ENCODE assay signal across 6 cellular contexts in genomic region chr3:170206164-170206762, GRCh38. TPM values are rescaled to one million over a fixed set of nuclear protein-coding genes. Genes with fewer than 3 reads are reported as not detected.
A peak's percentile ranks its signal among the peaks of the same experiment; 100 is the strongest.
DNase-seq lines count a peak whose midpoint lies in the region; ATAC-seq, FAIRE-seq and TF ChIP-seq lines count a peak whose summit lies in the region.
"Not testable (repeated sequence)": the region's sequence is repeated elsewhere in the genome, so short reads cannot be mapped to it uniquely, and the experiment has no call there.

No MANE protein-coding gene starts in this region.

- H3K4me2 ChIP-seq in GM12878 (ENCODE audit: control insufficient read depth, insufficient read depth); osteoblast (ENCODE audit: insufficient read depth, low read length): not testable (repeated sequence)

- CTCF ChIA-PET in GM12878 (lab: Yijun Ruan, JAX): not testable (repeated sequence)

- TF ChIP-seq RAD21 in GM12878 (IDR thresholded peaks at IDR 0.05; ENCODE audit: insufficient read depth, low read depth, low read length); liver (IDR thresholded peaks at IDR 0.05): not testable (repeated sequence)

- POLR2A ChIA-PET in GM12878 (lab: Charles Lee): not testable (repeated sequence)

- WGBS in GM12878 (ENCODE audit: insufficient coverage, insufficient replicate concordance, low lambda C conversion rate, missing lambda C conversion rate): 77% methylated on average over 11 of the region's 11 CpGs
- 89% methylated on average over 11 of the region's 11 CpGs for WGBS in liver

- H3K36me3 Mint-ChIP-seq in type B pancreatic cell: not testable (repeated sequence)

- TF ChIP-seq CTCF in GM12878 (IDR thresholded peaks at IDR 0.05 in 2 of 3, conservative IDR thresholded peaks at IDR 0.05 in 1 of 3; ENCODE audit: control insufficient read depth in 2 of 3, extremely low read depth in 1 of 3, insufficient read depth in 1 of 3, low read depth in 3 of 3, low read length in 3 of 3); liver (IDR thresholded peaks at IDR 0.05; ENCODE audit: low read depth, low read length, missing input control); osteoblast (IDR thresholded peaks at IDR 0.05; ENCODE audit: extremely low read depth, low read depth, low read length); type B pancreatic cell (conservative IDR thresholded peaks at IDR 0.05): not testable (repeated sequence)

- H3K36me3 ChIP-seq in GM12878 (ENCODE audit: control insufficient read depth in 2 of 2, insufficient read depth in 2 of 2, low read length in 1 of 2); liver (ENCODE audit: control insufficient read depth in 4 of 4, insufficient read depth in 3 of 4, low read depth in 1 of 4, low read length in 3 of 4); osteoblast (ENCODE audit: insufficient read depth, low read length): not testable (repeated sequence)

- H4K20me1 ChIP-seq in GM12878 (ENCODE audit: control insufficient read depth, insufficient read depth); osteoblast (ENCODE audit: insufficient read depth, low read length): not testable (repeated sequence)

- not testable (repeated sequence) for H3K27me3 Mint-ChIP-seq in type B pancreatic cell

- H3K9me3 ChIP-seq in GM12878 (replicated peaks; ENCODE audit: control insufficient read depth, insufficient read depth, low read length); liver (ENCODE audit: control insufficient read depth in 4 of 4, low read length in 3 of 4); osteoblast (ENCODE audit: low read depth, low read length): not testable (repeated sequence)

- not testable (repeated sequence) for TF ChIP-seq EP300 in GM12878 (IDR thresholded peaks at IDR 0.05; ENCODE audit: borderline replicate concordance in 1 of 2, control insufficient read depth in 1 of 2, low read depth in 2 of 2, low read length in 2 of 2)

- not testable (repeated sequence) for H3K4me1 ChIP-seq in GM12878 (ENCODE audit: control insufficient read depth, insufficient read depth, low read length); liver (ENCODE audit: control insufficient read depth in 4 of 4, insufficient read depth in 4 of 4, low read length in 3 of 4); osteoblast (ENCODE audit: insufficient read depth, low read length)

- in situ Hi-C loops in GM12878 (cut with MboI): not testable (repeated sequence)

- RAD21 ChIA-PET in GM12878 (lab: Charles Lee; ENCODE audit: unreplicated experiment): not testable (repeated sequence)

- not testable (repeated sequence) for H3K4me3 ChIP-seq in GM12878; liver (ENCODE audit: low read depth in 1 of 3, low read length in 3 of 3); osteoblast (ENCODE audit: insufficient read depth, low read length)

- H3K27me3 ChIP-seq in GM12878 (replicated peaks in 1 of 2; ENCODE audit: control insufficient read depth in 2 of 2, insufficient read depth in 2 of 2, low read length in 1 of 2); liver (ENCODE audit: control insufficient read depth in 4 of 4, insufficient read depth in 4 of 4, low read length in 3 of 4); osteoblast (ENCODE audit: insufficient read depth, low read length): not testable (repeated sequence)

- FAIRE-seq in GM12878 (lab: Jason Lieb, UNC): not testable (repeated sequence)

- not testable (repeated sequence) for H3K27ac ChIP-seq in GM12878 (ENCODE audit: control insufficient read depth, insufficient read depth); liver (ENCODE audit: low read depth in 1 of 2, low read length in 2 of 2); osteoblast (ENCODE audit: low read depth, low read length)

- H3K79me2 ChIP-seq in GM12878 (ENCODE audit: control insufficient read depth, insufficient read depth, low read length); osteoblast (ENCODE audit: insufficient read depth, low read length): not testable (repeated sequence)

- H2AFZ ChIP-seq in GM12878 (ENCODE audit: control insufficient read depth, low read depth, low read length); osteoblast (ENCODE audit: low read length): not testable (repeated sequence)

- not testable (repeated sequence) for H3K9ac ChIP-seq in GM12878 (ENCODE audit: control insufficient read depth, insufficient read depth, low read length); liver (ENCODE audit: low read depth in 1 of 2, low read length in 2 of 2)

- H3K4me3 Mint-ChIP-seq in type B pancreatic cell: not testable (repeated sequence)

- TF ChIP-seq POLR2A in GM12878 (IDR thresholded peaks at IDR 0.05; ENCODE audit: low read depth, low read length): not testable (repeated sequence)

- H3K9me3 Mint-ChIP-seq in type B pancreatic cell: not testable (repeated sequence)

- peak overlapping the region; percentile 5 for H3K27ac Mint-ChIP-seq in type B pancreatic cell

- DNase-seq in HuH-7.5 (ENCODE audit: low spot score): peak; percentile 17
- not testable (repeated sequence) for DNase-seq in GM12878 (ENCODE audit: low read depth, low spot score); type B pancreatic cell (ENCODE audit: extremely low spot score, unreplicated experiment)
- peak in 1 of 2 donors; percentile 21 for DNase-seq in left colon
- DNase-seq in osteoblast (ENCODE audit: insufficient read length, low spot score, missing footprints): peak; percentile 55

- not testable (repeated sequence) for BruUV-seq in GM12878 (replicated peaks; lab: Mats Ljungman, UMichigan)

- intact Hi-C loops in GM12878 (cut with micrococcal nuclease; ENCODE audit: unreplicated experiment); left colon (cut with DNase I, micrococcal nuclease): not testable (repeated sequence)

- peak; percentile 11; the same call in 1 of the 3 replicates for ATAC-seq in GM12878
- peak; percentile 100 for ATAC-seq in left colon

- H3K4me1 Mint-ChIP-seq in type B pancreatic cell (ENCODE audit: unreplicated experiment): peaks cover 16% of the 10 kb centered on the region

- SMC1A ChIA-PET in GM12878 (lab: Charles Lee; ENCODE audit: uncharacterized antibody, unreplicated experiment): interaction anchor here (0.6 to 1.0 kb wide), 2 partner anchors 19 to 755 kb away, joined by 4 read pairs; no protein-coding TSS in a partner anchor

TF ChIP-seq in liver, 16 proteins besides CTCF, POLR2A, EP300 and RAD21:
- peak; percentile 72 to 75 for TF ChIP-seq HNF4A (conservative IDR thresholded peaks at IDR 0.05)
- peak; percentile 70 for TF ChIP-seq SP1 (IDR thresholded peaks at IDR 0.05)
- TF ChIP-seq HNF4G (IDR thresholded peaks at IDR 0.05): peak; percentile 63
- TF ChIP-seq YY1 (IDR thresholded peaks at IDR 0.05): peak; percentile 40

RNA-seq across cellular contexts. Expression of gene PRKCI, which starts 16.0 kb away (rescaled TPM):
- 16.3 and 22.2 TPM in 2 replicates for total RNA-seq in GM12878 (2013; cell fraction: nucleolus; rRNA removed)
- total RNA-seq in GM12878 (2014; rRNA removed) (12.0 and 14.4 TPM in 2 replicates), GM12878 (2014; rRNA removed; fragmentation: Illumina TruSeq; extraction: Trizol) (14.1 and 14.6 TPM in 2 replicates), GM12878 (2021) (9.5 and 10.8 TPM in 2 replicates), left colon (10 to 100 TPM; 48.7 to 49.4 TPM), liver (10 to 100 TPM in 1 of 2 donors, 1 to 10 TPM in 1; 9.0 to 12.7 TPM), osteoblast (54.8 and 69.1 TPM in 2 replicates), type B pancreatic cell (ENCODE audit: low replicate concordance) (47.3 and 54.9 TPM in 2 replicates)
- polyA plus RNA-seq in GM12878 (2011; ENCODE audit: low read depth): 2.3 TPM
- polyA plus RNA-seq in GM12878 (2011; rRNA removed) (11.7 and 19.0 TPM in 2 replicates), GM12878 (2014; fragmentation: Illumina TruSeq; extraction: Trizol) (12.4 and 15.8 TPM in 2 replicates), GM12878 (2014; fragmentation: Nextera tagmentation; extraction: Ambion mirVana) (1 to 10 TPM; 3.5 to 4.9 TPM), GM12878 (2014; rRNA removed) (8.0 and 8.6 TPM in 2 replicates), GM12878 (2016; fragmentation: Nextera tagmentation; extraction: Ambion mirVana) (10 to 100 TPM; 13.8 to 15.4 TPM), liver (1 to 10 TPM; 3.2 to 8.4 TPM)
- 4.1 and 5.7 TPM in 2 replicates for polyA plus RNA-seq in GM12878 (2011; cell fraction: cytosol; rRNA removed)
- 4.6 and 5.1 TPM in 2 replicates for polyA plus RNA-seq in GM12878 (2011; cell fraction: nucleus; rRNA removed)
- polyA plus RNA-seq in GM12878 (2012): 5.3 and 5.6 TPM in 2 replicates
- polyA minus RNA-seq in GM12878 (2011; rRNA and poly(A)+ RNA removed): 10.1 and 14.4 TPM in 2 replicates
- polyA minus RNA-seq in GM12878 (2011; cell fraction: cytosol; rRNA and poly(A)+ RNA removed): 6.3 and 7.8 TPM in 2 replicates
- polyA minus RNA-seq in GM12878 (2011; cell fraction: nucleus; rRNA and poly(A)+ RNA removed): 5.2 and 11.9 TPM in 2 replicates

RNA-seq across cellular contexts. Expression of gene PHC3, which starts 24.7 kb away (rescaled TPM):
- total RNA-seq in GM12878 (2013; cell fraction: nucleolus; rRNA removed): 197 and 221 TPM in 2 replicates
- total RNA-seq in GM12878 (2014; rRNA removed) (14.2 and 15.2 TPM in 2 replicates), GM12878 (2014; rRNA removed; fragmentation: Illumina TruSeq; extraction: Trizol) (20.5 and 25.2 TPM in 2 replicates), GM12878 (2021) (25.4 and 31.0 TPM in 2 replicates), left colon (10 to 100 TPM; 49.3 to 51.1 TPM), liver (10 to 100 TPM; 18.3 to 30.0 TPM), osteoblast (36.9 and 47.1 TPM in 2 replicates), type B pancreatic cell (ENCODE audit: low replicate concordance) (38.2 and 49.3 TPM in 2 replicates)
- 37.7 TPM for polyA plus RNA-seq in GM12878 (2011; ENCODE audit: low read depth)
- polyA plus RNA-seq in GM12878 (2011; rRNA removed) (36.4 and 58.0 TPM in 2 replicates), GM12878 (2014; fragmentation: Illumina TruSeq; extraction: Trizol) (18.9 and 21.4 TPM in 2 replicates), GM12878 (2014; fragmentation: Nextera tagmentation; extraction: Ambion mirVana) (1 to 10 TPM; 3.3 to 5.8 TPM), GM12878 (2014; rRNA removed) (12.1 and 15.0 TPM in 2 replicates), GM12878 (2016; fragmentation: Nextera tagmentation; extraction: Ambion mirVana) (10 to 100 TPM; 57.7 to 62.3 TPM), liver (10 to 100 TPM in 1 of 2 donors, 1 to 10 TPM in 1; 3.9 to 44.7 TPM)
- polyA plus RNA-seq in GM12878 (2011; cell fraction: cytosol; rRNA removed): 49.1 and 49.2 TPM in 2 replicates
- polyA plus RNA-seq in GM12878 (2011; cell fraction: nucleus; rRNA removed): 60.0 and 88.0 TPM in 2 replicates
- polyA plus RNA-seq in GM12878 (2012): 22.3 and 53.4 TPM in 2 replicates
- polyA minus RNA-seq in GM12878 (2011; rRNA and poly(A)+ RNA removed): 172 and 238 TPM in 2 replicates
- polyA minus RNA-seq in GM12878 (2011; cell fraction: cytosol; rRNA and poly(A)+ RNA removed): 15.1 and 18.0 TPM in 2 replicates
- polyA minus RNA-seq in GM12878 (2011; cell fraction: nucleus; rRNA and poly(A)+ RNA removed): 87.3 and 97.9 TPM in 2 replicates
